In the genomic region with DNA sequence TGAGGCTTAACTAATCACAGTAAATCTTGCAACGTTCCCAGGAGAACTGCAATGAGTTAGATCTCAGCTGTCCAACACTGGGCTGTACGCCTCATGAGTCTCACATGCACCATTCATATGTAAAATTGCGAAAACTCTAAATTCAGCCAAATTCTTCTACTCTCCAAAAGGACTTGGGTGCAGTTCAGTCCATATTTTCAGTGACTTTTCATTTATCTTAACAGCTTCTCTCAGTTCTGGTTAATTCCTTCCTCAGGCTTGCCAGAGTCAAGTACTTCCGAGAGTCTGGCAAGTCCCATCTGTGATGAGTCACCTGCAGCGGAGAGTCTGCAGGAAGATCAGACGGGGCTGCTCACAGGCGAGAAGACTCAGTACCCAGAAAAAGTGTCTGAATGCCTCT, we compare ENCODE assay signal across 8 cellular contexts. TPM values are rescaled to one million over a fixed set of nuclear protein-coding genes. Genes with fewer than 3 reads are reported as not detected.
DNase-seq lines count a peak whose midpoint lies in the region; ATAC-seq and TF ChIP-seq lines count a peak whose summit lies in the region.

No MANE protein-coding gene starts in this region.

- peaks cover 85% of the 10 kb centered on the region for H3K4me1 Mint-ChIP-seq in chondrocyte (ENCODE audit: low read depth)

- no peak for ATAC-seq in HG02840 (IDR thresholded peaks at IDR 0.05; ENCODE audit: low FRiP score, unreplicated experiment)

- H3K27ac Mint-ChIP-seq in chondrocyte (ENCODE audit: unreplicated experiment) = peak overlapping the region; percentile 90

- H3K9me3 Mint-ChIP-seq in chondrocyte (ENCODE audit: low read depth) = no peaks in the 10 kb centered on the region

- peaks cover 35% of the 10 kb centered on the region for H3K36me3 Mint-ChIP-seq in chondrocyte (ENCODE audit: low read depth)

- H3K4me3 Mint-ChIP-seq in chondrocyte (ENCODE audit: unreplicated experiment) = peak overlapping the region; percentile 4

- no peaks in the 10 kb centered on the region for H3K27me3 Mint-ChIP-seq in chondrocyte (ENCODE audit: low read depth)

- no peak for TF ChIP-seq CTCF in chondrocyte (IDR thresholded peaks at IDR 0.05)

- peak; percentile 85 for DNase-seq in ELR (ENCODE audit: low read depth)
- peak; percentile 14 for DNase-seq in NCI-H2171 (lab: John Stamatoyannopoulos, UW)
- no peak for DNase-seq in chondrocyte (ENCODE audit: low spot score)
- peak; percentile 78 for DNase-seq in non-pigmented ciliary epithelial cell (ENCODE audit: low read depth)
- DNase-seq in KG1 (lab: John Stamatoyannopoulos, UW) = no peak
- no peak for DNase-seq in NCI-H187 treated with DMSO at 0.1 percent for 48 hours (lab: John Stamatoyannopoulos, UW)
- no peak for DNase-seq in T-helper 2 cell

RNA-seq across cellular contexts. Expression of a gene that starts 11.5 kb away (rescaled TPM):
- 1,151 to 1,607 TPM (median 1,574 TPM) in 3 replicates for total RNA-seq in chondrocyte

Comparison
In these comparisons a context has a peak if more than half of its experiments do, and no peak if none do; other contexts are left out.
1. DNase-seq: peak in ELR (single experiment), NCI-H2171 (single experiment) and non-pigmented ciliary epithelial cell (single experiment); none in chondrocyte (single experiment), KG1 (single experiment), NCI-H187 treated with DMSO at 0.1 percent for 48 hours (single experiment) and T-helper 2 cell (0 of 5).